Comparison of ENCODE assay signal across 9 cellular contexts in the genomic region with DNA sequence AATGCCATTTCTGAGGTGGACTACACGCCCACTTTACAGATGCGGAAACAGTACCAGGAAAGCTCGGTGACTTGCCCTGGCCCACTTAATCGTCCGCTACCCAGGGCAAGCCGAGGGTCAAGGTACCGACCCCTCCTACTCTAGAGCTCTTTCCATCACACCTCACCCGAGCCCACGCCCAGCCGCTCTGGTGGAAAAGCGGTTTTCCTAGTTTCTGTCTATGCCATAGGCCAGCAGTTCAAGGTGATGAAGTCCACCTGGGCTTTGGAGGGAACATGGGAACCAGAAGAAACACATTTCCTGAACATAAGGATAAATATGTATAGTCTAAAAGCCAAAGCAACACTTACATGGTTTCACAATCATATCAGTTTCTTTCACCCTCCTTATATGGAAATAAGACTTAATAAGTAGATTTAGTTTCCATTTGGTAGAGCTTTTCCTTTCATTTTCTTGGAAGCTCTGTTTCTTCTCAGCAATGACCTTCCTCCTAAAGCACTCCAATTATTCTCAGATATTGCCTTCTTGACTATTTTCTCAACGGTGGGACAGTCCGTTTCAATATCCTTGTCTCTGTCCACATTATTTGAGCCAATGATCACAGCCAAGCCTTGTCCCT. TPM values are rescaled to one million over a fixed set of nuclear protein-coding genes. Genes with fewer than 3 reads are reported as not detected.
A peak's percentile ranks its signal among the peaks of the same experiment; 100 is the strongest.
DNase-seq lines count a peak whose midpoint lies in the region; ATAC-seq and TF ChIP-seq lines count a peak whose summit lies in the region.
"Had no signal": no experiment of that assay in that cellular context is flagged by ENCODE, and none has a peak within 500 bp of the region (broad histone marks: within the 10 kb centered on the region; RNA-seq: fewer than 3 reads in every experiment).

No MANE protein-coding gene starts in this region.

- DNase-seq in SJSA1 (ENCODE audit: low read depth in 1 of 2, low spot score in 2 of 2), result no peak
- DNase-seq in fibroblast of the aortic adventitia (ENCODE audit: low read depth), result peak; percentile 15
- DNase-seq in skeletal muscle cell (ENCODE audit: low read depth), result no peak
- no peak for DNase-seq in erythroblast (lab: John Stamatoyannopoulos, UW)
- DNase-seq in DMS 273 (lab: John Stamatoyannopoulos, UW; ENCODE audit: unreplicated experiment), result no peak
- DNase-seq in 8988T, result no peak

- TF ChIP-seq POLR2A in erythroblast (IDR thresholded peaks at IDR 0.05; ENCODE audit: low read length), result no peak

- no peak for TF ChIP-seq CTCF in fibroblast of the aortic adventitia (IDR thresholded peaks at IDR 0.05; ENCODE audit: insufficient read depth, low read length)

- H3K4me3 ChIP-seq in SJSA1, result peak overlapping the region; percentile 30; the same call in 1 of the 2 replicates
- peak overlapping the region; percentile 60 for H3K4me3 ChIP-seq in fibroblast of the aortic adventitia (ENCODE audit: low read depth, low read length)
- peak overlapping the region; percentile 52 for H3K4me3 ChIP-seq in skeletal muscle cell (ENCODE audit: low read depth, low read length)

- H3K27me3 ChIP-seq in SJSA1 (replicated peaks), result peaks cover 26% of the 10 kb centered on the region

- H3K36me3 ChIP-seq in SJSA1, result no peaks in the 10 kb centered on the region

- peak; percentile 15 for ATAC-seq in GM21526 (IDR thresholded peaks at IDR 0.05; ENCODE audit: low FRiP score, unreplicated experiment)
- no peak for ATAC-seq in GM18907 (IDR thresholded peaks at IDR 0.05; ENCODE audit: unreplicated experiment)

- no peaks in the 10 kb centered on the region for H3K9me3 ChIP-seq in SJSA1 (replicated peaks)

- H3K27ac ChIP-seq in SJSA1, result no peak overlapping the region

- peaks cover 11% of the 10 kb centered on the region for H3K4me1 ChIP-seq in SJSA1 (replicated peaks)

RNA-seq across cellular contexts. Expression of gene VWA3B, which starts 0.6 kb away (rescaled TPM):
- not detected in 2 replicates for total RNA-seq in SJSA1 (2014; rRNA removed; shearing (Covaris generic))
- total RNA-seq in fibroblast of the aortic adventitia (ENCODE audit: low replicate concordance), result not detected in 2 replicates
- total RNA-seq: subcutaneous adipose tissue had no signal
